ENCODE assay signal across 8 cellular contexts in genomic region chr2:156331572-156332451, GRCh38. TPM values are rescaled to one million over a fixed set of nuclear protein-coding genes. Genes with fewer than 3 reads are reported as not detected.
A peak's percentile ranks its signal among the peaks of the same experiment; 100 is the strongest.
DNase-seq lines count a peak whose midpoint lies in the region; ATAC-seq, FAIRE-seq and TF ChIP-seq lines count a peak whose summit lies in the region.

No MANE protein-coding gene starts in this region.

- peak; percentile 48 to 62 (median 55) for DNase-seq in CD4-positive, alpha-beta memory T cell
- DNase-seq in GM23248 (peak; percentile 93), NCI-H526 treated with DMSO at 0.1 percent for 48 hours (lab: John Stamatoyannopoulos, UW) (peak; percentile 49), frontal cortex (ENCODE audit: low spot score in 2 of 2) (peak; percentile 54 to 63), neural progenitor cell (ENCODE audit: low spot score) (peak; percentile 55), SK-N-DZ (ENCODE audit: low spot score) (no peak)
- DNase-seq in activated naive CD4-positive, alpha-beta T cell treated with anti-CD3 and anti-CD28 coated beads, Interleukin-2, amount 50 U/mL, for 16 hours: peak; percentile 29

- H3K9me2 ChIP-seq in GM23248 (ENCODE audit: insufficient read depth): no peaks in the 10 kb centered on the region

- H3K36me3 ChIP-seq in CD4-positive, alpha-beta memory T cell (ENCODE audit: insufficient read depth, low read length): no peaks in the 10 kb centered on the region
- H3K36me3 ChIP-seq in GM23248 (ENCODE audit: low read depth) (no peaks in the 10 kb centered on the region), neural progenitor cell (no peaks in the 10 kb centered on the region)

- in situ Hi-C loops in GM23248 (cut with MboI): no loop called here

- peak overlapping the region; percentile 99 for H3K27ac ChIP-seq in CD4-positive, alpha-beta memory T cell (ENCODE audit: low read depth, low read length)
- H3K27ac ChIP-seq in GM23248 (peak overlapping the region; percentile 99), neural progenitor cell (no peak overlapping the region)

- POLR2A ChIA-PET in CD4-positive, alpha-beta memory T cell (lab: Charles Lee; ENCODE audit: partially characterized antibody): interaction anchor here (1.1 to 8.9 kb wide), 4 partner anchors 12 to 105 kb away, joined by 3 to 136 read pairs (median 46); partner anchors contain the start of gene GPD2

- H2AFZ ChIP-seq in GM23248 (peak overlapping the region; percentile 84), neural progenitor cell (replicated peaks) (peak overlapping the region; percentile 93)

- CTCF ChIA-PET in CD4-positive, alpha-beta memory T cell (lab: Charles Lee; ENCODE audit: partially characterized antibody): interaction anchor here (1.3 to 4.2 kb wide), 4 partner anchors 9 to 257 kb away, joined by 4 to 41 read pairs (median 8); no protein-coding TSS in a partner anchor

- H3K79me2 ChIP-seq in GM23248 (ENCODE audit: insufficient read depth) (peaks cover 12% of the 10 kb centered on the region), neural progenitor cell (ENCODE audit: low read depth) (no peaks in the 10 kb centered on the region)

- FAIRE-seq in frontal cortex (lab: Jason Lieb, UNC): no peak

- H4K20me1 ChIP-seq in GM23248 (ENCODE audit: insufficient read depth) (no peaks in the 10 kb centered on the region), neural progenitor cell (ENCODE audit: low read depth) (peaks cover 6% of the 10 kb centered on the region)

- H3K4me2 ChIP-seq in GM23248 (ENCODE audit: unreplicated experiment) (peak overlapping the region; percentile 82), neural progenitor cell (peak overlapping the region; percentile 99)

- 3% methylated on average over 26 of the region's 26 CpGs for WGBS in GM23248 (ENCODE audit: low coverage in 1 of 2, low lambda C conversion rate in 2 of 2, missing lambda C conversion rate in 2 of 2), 2 experiments

- H3K4me1 Mint-ChIP-seq in CD4-positive, alpha-beta memory T cell: peaks cover 15 to 63% (median 28%) of the 10 kb centered on the region in 4 donors
- H3K4me1 Mint-ChIP-seq in neural progenitor cell: peaks cover 29% of the 10 kb centered on the region

- H3K9ac ChIP-seq in GM23248 (peak overlapping the region; percentile 98), neural progenitor cell (no peak overlapping the region)

- peak overlapping the region; percentile 99 to 100 (median 100) for H3K27ac Mint-ChIP-seq in CD4-positive, alpha-beta memory T cell
- no peak overlapping the region for H3K27ac Mint-ChIP-seq in neural progenitor cell

- H3F3A ChIP-seq in GM23248 (ENCODE audit: insufficient read depth) (peaks cover 29% of the 10 kb centered on the region), neural progenitor cell (ENCODE audit: low read depth) (peaks cover 25% of the 10 kb centered on the region)

- no peaks in the 10 kb centered on the region for H3K27me3 ChIP-seq in CD4-positive, alpha-beta memory T cell (ENCODE audit: insufficient read depth, low read length)
- H3K27me3 ChIP-seq in GM23248 (replicated peaks; ENCODE audit: insufficient read depth) (no peaks in the 10 kb centered on the region), neural progenitor cell (peaks cover 71% of the 10 kb centered on the region)

- H3K36me3 Mint-ChIP-seq in CD4-positive, alpha-beta memory T cell: peaks cover 8 to 54% of the 10 kb centered on the region in 2 donors
- H3K36me3 Mint-ChIP-seq in neural progenitor cell: peaks cover 11% of the 10 kb centered on the region

- peak overlapping the region; percentile 93 to 97 (median 97) for H3K4me3 Mint-ChIP-seq in CD4-positive, alpha-beta memory T cell
- H3K4me3 Mint-ChIP-seq in neural progenitor cell: peak overlapping the region; percentile 94

- H3K4me1 ChIP-seq in CD4-positive, alpha-beta memory T cell (ENCODE audit: insufficient read depth, low read length): peaks cover 31% of the 10 kb centered on the region
- H3K4me1 ChIP-seq in GM23248 (ENCODE audit: insufficient read depth) (peaks cover 17% of the 10 kb centered on the region; the same call in 1 of the 2 replicates), neural progenitor cell (peaks cover 4% of the 10 kb centered on the region)

- H3K9me3 ChIP-seq in CD4-positive, alpha-beta memory T cell (ENCODE audit: control insufficient read depth in 1 of 2, low read length in 2 of 2): no peaks in the 10 kb centered on the region
- H3K9me3 ChIP-seq in GM23248 (ENCODE audit: low read depth) (no peaks in the 10 kb centered on the region), neural progenitor cell (ENCODE audit: low read depth) (no peaks in the 10 kb centered on the region)

- peak overlapping the region; percentile 62 to 91 for H3K4me3 ChIP-seq in CD4-positive, alpha-beta memory T cell (ENCODE audit: low read length in 2 of 2)
- H3K4me3 ChIP-seq in GM23248: peak overlapping the region; percentile 78
- peak overlapping the region; percentile 87 for H3K4me3 ChIP-seq in neural progenitor cell

- TF ChIP-seq CTCF in neural progenitor cell (IDR thresholded peaks at IDR 0.05): no peak

- ATAC-seq in GM21825 (IDR thresholded peaks at IDR 0.05; ENCODE audit: unreplicated experiment): no peak

- peaks cover 0 to 11% (median 0%) of the 10 kb centered on the region in 8 donors for H3K9me3 Mint-ChIP-seq in CD4-positive, alpha-beta memory T cell
- peaks cover 3% of the 10 kb centered on the region for H3K9me3 Mint-ChIP-seq in neural progenitor cell

- peaks cover 14 to 25% of the 10 kb centered on the region in 2 donors for H3K27me3 Mint-ChIP-seq in CD4-positive, alpha-beta memory T cell
- H3K27me3 Mint-ChIP-seq in neural progenitor cell (ENCODE audit: insufficient read depth, low read depth): peaks cover 48% of the 10 kb centered on the region

- intact Hi-C loops in CD4-positive, alpha-beta memory T cell (cut with micrococcal nuclease): loop anchor here (1.0 to 10.0 kb wide), 5 partner anchors 10 to 1565 kb away; partner anchors contain the start of genes ACVR1, ACVR1C and CYTIP

RNA-seq across cellular contexts. Expression of gene NR4A2, which starts 0.7 kb away (rescaled TPM):
- total RNA-seq in CD4-positive, alpha-beta memory T cell: 1 to 10 TPM; 2.1 TPM
- polyA plus RNA-seq in CD4-positive, alpha-beta memory T cell: 10 to 100 TPM in 1 of 2 donors, 1 to 10 TPM in 1; 9.4 to 18.3 TPM
- 0.86 and 1.1 TPM in 2 replicates for total RNA-seq in GM23248 (2014; rRNA removed; shearing (Covaris generic))
- 1.9 and 2.9 TPM in 2 replicates for polyA plus RNA-seq in GM23248 (2016; fragmentation: Nextera tagmentation; extraction: Ambion mirVana)
- total RNA-seq in frontal cortex (15.1 TPM), neural progenitor cell (ENCODE audit: low replicate concordance) (0.37 and 0.56 TPM in 2 replicates)
- polyA plus RNA-seq in SK-N-DZ (2014; cell fraction: cytosol; rRNA removed): 0.13 and 0.28 TPM in 2 replicates
- polyA plus RNA-seq in SK-N-DZ (2014; cell fraction: nucleus; rRNA removed): 0.21 TPM in 1 of 2 replicates, not detected in the other
